Comparison of ENCODE assay signal across 1 cellular context in the genomic region with DNA sequence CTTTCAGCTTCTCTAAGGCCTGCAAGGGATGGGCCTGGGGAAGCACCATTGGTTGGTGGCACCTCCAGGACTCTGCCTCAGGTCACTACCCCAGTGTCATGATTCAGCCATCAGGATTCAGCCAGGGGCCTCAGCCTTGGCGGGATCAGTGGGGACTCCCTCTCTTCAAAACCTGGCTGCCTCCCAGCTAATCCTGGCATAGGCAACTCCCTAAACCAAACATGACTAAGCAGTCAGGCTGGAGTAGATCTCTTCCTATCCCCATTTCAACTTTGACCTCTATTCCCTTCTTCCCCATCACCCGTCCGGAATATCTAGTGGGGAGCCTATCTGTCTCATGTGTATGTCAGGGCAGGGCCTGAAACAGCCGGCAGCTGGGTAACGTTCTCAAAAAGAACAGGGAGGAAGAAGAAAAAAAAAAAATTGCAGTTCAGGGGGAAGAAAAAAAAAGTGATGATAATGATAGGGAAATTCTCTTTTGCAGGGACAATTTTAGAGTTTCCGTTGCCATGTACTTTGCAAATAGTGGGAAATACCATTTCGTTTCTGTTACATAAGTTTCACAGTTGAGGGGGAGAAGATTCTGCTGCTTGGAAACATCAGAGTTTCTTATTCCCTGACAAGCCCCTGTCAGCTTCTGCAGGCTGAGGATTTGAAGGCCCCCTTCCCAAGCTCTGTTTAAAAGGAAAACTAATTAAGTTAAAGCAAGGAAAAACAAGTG.
TF ChIP-seq lines count a peak whose summit lies in the region.

No MANE protein-coding gene starts in this region.

TF ChIP-seq in GM23338, 12 proteins besides CTCF, POLR2A, EP300 and RAD21 (continued from another document):
- TF ChIP-seq, protein P1, sequence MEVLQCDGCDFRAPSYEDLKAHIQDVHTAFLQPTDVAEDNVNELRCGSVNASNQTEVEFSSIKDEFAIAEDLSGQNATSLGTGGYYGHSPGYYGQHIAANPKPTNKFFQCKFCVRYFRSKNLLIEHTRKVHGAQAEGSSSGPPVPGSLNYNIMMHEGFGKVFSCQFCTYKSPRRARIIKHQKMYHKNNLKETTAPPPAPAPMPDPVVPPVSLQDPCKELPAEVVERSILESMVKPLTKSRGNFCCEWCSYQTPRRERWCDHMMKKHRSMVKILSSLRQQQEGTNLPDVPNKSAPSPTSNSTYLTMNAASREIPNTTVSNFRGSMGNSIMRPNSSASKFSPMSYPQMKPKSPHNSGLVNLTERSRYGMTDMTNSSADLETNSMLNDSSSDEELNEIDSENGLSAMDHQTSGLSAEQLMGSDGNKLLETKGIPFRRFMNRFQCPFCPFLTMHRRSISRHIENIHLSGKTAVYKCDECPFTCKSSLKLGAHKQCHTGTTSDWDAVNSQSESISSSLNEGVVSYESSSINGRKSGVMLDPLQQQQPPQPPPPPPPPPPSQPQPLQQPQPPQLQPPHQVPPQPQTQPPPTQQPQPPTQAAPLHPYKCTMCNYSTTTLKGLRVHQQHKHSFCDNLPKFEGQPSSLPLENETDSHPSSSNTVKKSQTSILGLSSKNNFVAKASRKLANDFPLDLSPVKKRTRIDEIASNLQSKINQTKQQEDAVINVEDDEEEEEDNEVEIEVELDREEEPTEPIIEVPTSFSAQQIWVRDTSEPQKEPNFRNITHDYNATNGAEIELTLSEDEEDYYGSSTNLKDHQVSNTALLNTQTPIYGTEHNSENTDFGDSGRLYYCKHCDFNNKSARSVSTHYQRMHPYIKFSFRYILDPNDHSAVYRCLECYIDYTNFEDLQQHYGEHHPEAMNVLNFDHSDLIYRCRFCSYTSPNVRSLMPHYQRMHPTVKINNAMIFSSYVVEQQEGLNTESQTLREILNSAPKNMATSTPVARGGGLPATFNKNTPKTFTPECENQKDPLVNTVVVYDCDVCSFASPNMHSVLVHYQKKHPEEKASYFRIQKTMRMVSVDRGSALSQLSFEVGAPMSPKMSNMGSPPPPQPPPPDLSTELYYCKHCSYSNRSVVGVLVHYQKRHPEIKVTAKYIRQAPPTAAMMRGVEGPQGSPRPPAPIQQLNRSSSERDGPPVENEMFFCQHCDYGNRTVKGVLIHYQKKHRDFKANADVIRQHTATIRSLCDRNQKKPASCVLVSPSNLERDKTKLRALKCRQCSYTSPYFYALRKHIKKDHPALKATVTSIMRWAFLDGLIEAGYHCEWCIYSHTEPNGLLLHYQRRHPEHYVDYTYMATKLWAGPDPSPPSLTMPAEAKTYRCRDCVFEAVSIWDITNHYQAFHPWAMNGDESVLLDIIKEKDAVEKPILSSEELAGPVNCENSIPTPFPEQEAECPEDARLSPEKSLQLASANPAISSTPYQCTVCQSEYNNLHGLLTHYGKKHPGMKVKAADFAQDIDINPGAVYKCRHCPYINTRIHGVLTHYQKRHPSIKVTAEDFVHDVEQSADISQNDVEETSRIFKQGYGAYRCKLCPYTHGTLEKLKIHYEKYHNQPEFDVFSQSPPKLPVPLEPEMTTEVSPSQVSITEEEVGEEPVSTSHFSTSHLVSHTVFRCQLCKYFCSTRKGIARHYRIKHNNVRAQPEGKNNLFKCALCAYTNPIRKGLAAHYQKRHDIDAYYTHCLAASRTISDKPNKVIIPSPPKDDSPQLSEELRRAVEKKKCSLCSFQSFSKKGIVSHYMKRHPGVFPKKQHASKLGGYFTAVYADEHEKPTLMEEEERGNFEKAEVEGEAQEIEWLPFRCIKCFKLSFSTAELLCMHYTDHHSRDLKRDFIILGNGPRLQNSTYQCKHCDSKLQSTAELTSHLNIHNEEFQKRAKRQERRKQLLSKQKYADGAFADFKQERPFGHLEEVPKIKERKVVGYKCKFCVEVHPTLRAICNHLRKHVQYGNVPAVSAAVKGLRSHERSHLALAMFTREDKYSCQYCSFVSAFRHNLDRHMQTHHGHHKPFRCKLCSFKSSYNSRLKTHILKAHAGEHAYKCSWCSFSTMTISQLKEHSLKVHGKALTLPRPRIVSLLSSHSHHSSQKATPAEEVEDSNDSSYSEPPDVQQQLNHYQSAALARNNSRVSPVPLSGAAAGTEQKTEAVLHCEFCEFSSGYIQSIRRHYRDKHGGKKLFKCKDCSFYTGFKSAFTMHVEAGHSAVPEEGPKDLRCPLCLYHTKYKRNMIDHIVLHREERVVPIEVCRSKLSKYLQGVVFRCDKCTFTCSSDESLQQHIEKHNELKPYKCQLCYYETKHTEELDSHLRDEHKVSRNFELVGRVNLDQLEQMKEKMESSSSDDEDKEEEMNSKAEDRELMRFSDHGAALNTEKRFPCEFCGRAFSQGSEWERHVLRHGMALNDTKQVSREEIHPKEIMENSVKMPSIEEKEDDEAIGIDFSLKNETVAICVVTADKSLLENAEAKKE (CRISPR knock-in tag; IDR thresholded peaks at IDR 0.05), result no peak
- TF ChIP-seq EZH2phosphoT487 (IDR thresholded peaks at IDR 0.05; ENCODE audit: unreplicated experiment), result no peak
